ENCODE assay signal across 18 cellular contexts in genomic region chr4:118012142-118012541, GRCh38. TPM values are rescaled to one million over a fixed set of nuclear protein-coding genes. Genes with fewer than 3 reads are reported as not detected.
DNase-seq lines count a peak whose midpoint lies in the region; ATAC-seq and TF ChIP-seq lines count a peak whose summit lies in the region.
"Had no signal": no experiment of that assay in that cellular context is flagged by ENCODE, and none has a peak within 500 bp of the region (broad histone marks: within the 10 kb centered on the region; RNA-seq: fewer than 3 reads in every experiment).

No MANE protein-coding gene starts in this region.

- no peaks in the 10 kb centered on the region for H3K9me3 Mint-ChIP-seq in activated CD8-positive, alpha-beta memory T cell treated with anti-CD3 and anti-CD28 coated beads, Interleukin-2, amount 10 ng/mL, durations not matched to agents 7 days and 5 days (ENCODE audit: low read depth)

- no peaks in the 10 kb centered on the region for H3K4me1 Mint-ChIP-seq in activated CD8-positive, alpha-beta memory T cell treated with anti-CD3 and anti-CD28 coated beads, Interleukin-2, amount 10 ng/mL, durations not matched to agents 7 days and 5 days

- POLR2A ChIA-PET in Panc1 (lab: Charles Lee) = no interaction called here

- H3K4me3 ChIP-seq in GM12875 (ENCODE audit: low read depth, low read length) = no peak overlapping the region
- H3K4me3 ChIP-seq in Panc1 (ENCODE audit: low read depth in 2 of 2, low read length in 2 of 2) = no peak overlapping the region
- no peak overlapping the region for H3K4me3 ChIP-seq in fibroblast of the aortic adventitia (ENCODE audit: low read depth, low read length)
- no peak overlapping the region for H3K4me3 ChIP-seq in ascending aorta
- H3K4me3 ChIP-seq: dorsolateral prefrontal cortex had no signal

- no TSS peak for BruUV-seq in Panc1 (replicated peaks; lab: Mats Ljungman, UMichigan)

- no peaks in the 10 kb centered on the region for H3K36me3 Mint-ChIP-seq in activated CD8-positive, alpha-beta memory T cell treated with anti-CD3 and anti-CD28 coated beads, Interleukin-2, amount 10 ng/mL, durations not matched to agents 7 days and 5 days

- ATAC-seq in Panc1 (no peak), GM18502 (IDR thresholded peaks at IDR 0.05; ENCODE audit: poor library complexity, unreplicated experiment) (no peak)
- ATAC-seq in activated CD8-positive, alpha-beta memory T cell treated with anti-CD3 and anti-CD28 coated beads, Interleukin-2, amount 10 ng/mL, durations not matched to agents 7 days and 5 days = no peak

- H3K27ac Mint-ChIP-seq in activated CD8-positive, alpha-beta memory T cell treated with anti-CD3 and anti-CD28 coated beads, Interleukin-2, amount 10 ng/mL, durations not matched to agents 7 days and 5 days = no peak overlapping the region

- DNase-seq in A172 (ENCODE audit: low spot score) (peak; percentile 2), Panc1 (ENCODE audit: low read depth, low spot score) (no peak), fibroblast of the aortic adventitia (ENCODE audit: low read depth) (no peak), ascending aorta (ENCODE audit: low spot score in 2 of 2) (no peak), epidermal melanocyte (ENCODE audit: insufficient read length, low spot score) (no peak)
- DNase-seq in activated CD8-positive, alpha-beta memory T cell treated with anti-CD3 and anti-CD28 coated beads, Interleukin-2, amount 10 ng/mL, durations not matched to agents 7 days and 5 days = no peak
- DNase-seq: activated CD4-positive, alpha-beta T cell treated with anti-CD3 and anti-CD28 coated beads for 1 hour; activated T-cell treated with anti-CD3 and anti-CD28 coated beads, Interleukin-2, amount 50 U/mL, for 1 hour; dorsolateral prefrontal cortex; foreskin fibroblast; KG1; NCI-H1694 treated with DMSO at 0.1 percent for 48 hours; NCI-H510A treated with DMSO at 0.1 percent for 48 hours; T-helper 1 cell had no signal

- no peaks in the 10 kb centered on the region for H3K27me3 ChIP-seq in Panc1 (ENCODE audit: control insufficient read depth, insufficient read depth, low read length)
- no peaks in the 10 kb centered on the region for H3K27me3 ChIP-seq in ascending aorta
- H3K27me3 ChIP-seq: dorsolateral prefrontal cortex had no signal

- H3K27ac ChIP-seq in Panc1 (ENCODE audit: low read length) (no peak overlapping the region), ascending aorta (no peak overlapping the region)
- H3K27ac ChIP-seq: dorsolateral prefrontal cortex had no signal

- no peaks in the 10 kb centered on the region for H3K27me3 Mint-ChIP-seq in activated CD8-positive, alpha-beta memory T cell treated with anti-CD3 and anti-CD28 coated beads, Interleukin-2, amount 10 ng/mL, durations not matched to agents 7 days and 5 days

- H3K4me1 ChIP-seq in Panc1 (ENCODE audit: control insufficient read depth, insufficient read depth, low read length) (no peaks in the 10 kb centered on the region), ascending aorta (no peaks in the 10 kb centered on the region)

- no peaks in the 10 kb centered on the region for H3K9me3 ChIP-seq in Panc1 (ENCODE audit: control insufficient read depth, insufficient read depth, low read depth, low read length)
- no peaks in the 10 kb centered on the region for H3K9me3 ChIP-seq in ascending aorta

- no peak overlapping the region for H3K4me3 Mint-ChIP-seq in activated CD8-positive, alpha-beta memory T cell treated with anti-CD3 and anti-CD28 coated beads, Interleukin-2, amount 10 ng/mL, durations not matched to agents 7 days and 5 days

- TF ChIP-seq CTCF in GM12875 (IDR thresholded peaks at IDR 0.05; ENCODE audit: borderline replicate concordance, insufficient read depth, low read depth, low read length) (peak; percentile 30; the same call in 1 of the 2 replicates), Panc1 (IDR thresholded peaks at IDR 0.05) (peak; percentile 11; the same call in 1 of the 2 replicates), fibroblast of the aortic adventitia (IDR thresholded peaks at IDR 0.05; ENCODE audit: insufficient read depth, low read length) (peak; percentile 12), ascending aorta (IDR thresholded peaks at IDR 0.05) (no peak)

- CTCF ChIA-PET in Panc1 (lab: Charles Lee) = no interaction called here
- CTCF ChIA-PET in activated CD8-positive, alpha-beta memory T cell treated with anti-CD3 and anti-CD28 coated beads, Interleukin-2, amount 10 ng/mL, durations not matched to agents 7 days and 5 days (lab: Charles Lee) = no interaction called here

- in situ Hi-C loops in Panc1 (cut with HindIII; ENCODE audit: low pct_unique_long_range_greater_than_20kb, low sequenced_read_pairs) = no loop called here

- intact Hi-C loops in Panc1 (cut with micrococcal nuclease; ENCODE audit: unreplicated experiment) = no loop called here
- intact Hi-C loops in ascending aorta (cut with DNase I) = no loop called here

- H3K36me3 ChIP-seq in Panc1 (ENCODE audit: control insufficient read depth, insufficient read depth, low read length) (no peaks in the 10 kb centered on the region; the same call in 1 of the 2 replicates), ascending aorta (no peaks in the 10 kb centered on the region)

RNA-seq across cellular contexts. Expression of gene NDST3, which starts 22.1 kb away (rescaled TPM):
- 0.74 and 1.7 TPM in 2 replicates for total RNA-seq in A172 (2014; rRNA removed; shearing (Covaris generic))
- total RNA-seq in Panc1 (2021; ENCODE audit: unreplicated experiment) = not detected
- not detected for polyA plus RNA-seq in Panc1 (2012; ENCODE audit: insufficient read length)
- not detected in 2 replicates for total RNA-seq in fibroblast of the aortic adventitia (ENCODE audit: low replicate concordance)
- not detected for total RNA-seq in ascending aorta
- total RNA-seq in activated CD8-positive, alpha-beta memory T cell treated with anti-CD3 and anti-CD28 coated beads, Interleukin-2, amount 10 ng/mL, durations not matched to agents 7 days and 5 days = not detected
- total RNA-seq: osteoblast, RPMI7951 had no signal

Comparison
In these comparisons a context has a peak if more than half of its experiments do, and no peak if none do; other contexts are left out.
1. CTCF ChIP-seq: peak in GM12875 (single experiment), Panc1 (single experiment) and fibroblast of the aortic adventitia (single experiment); none in ascending aorta (0 of 3).